ENCODE assay signal across 8 cellular contexts in the genomic region with DNA sequence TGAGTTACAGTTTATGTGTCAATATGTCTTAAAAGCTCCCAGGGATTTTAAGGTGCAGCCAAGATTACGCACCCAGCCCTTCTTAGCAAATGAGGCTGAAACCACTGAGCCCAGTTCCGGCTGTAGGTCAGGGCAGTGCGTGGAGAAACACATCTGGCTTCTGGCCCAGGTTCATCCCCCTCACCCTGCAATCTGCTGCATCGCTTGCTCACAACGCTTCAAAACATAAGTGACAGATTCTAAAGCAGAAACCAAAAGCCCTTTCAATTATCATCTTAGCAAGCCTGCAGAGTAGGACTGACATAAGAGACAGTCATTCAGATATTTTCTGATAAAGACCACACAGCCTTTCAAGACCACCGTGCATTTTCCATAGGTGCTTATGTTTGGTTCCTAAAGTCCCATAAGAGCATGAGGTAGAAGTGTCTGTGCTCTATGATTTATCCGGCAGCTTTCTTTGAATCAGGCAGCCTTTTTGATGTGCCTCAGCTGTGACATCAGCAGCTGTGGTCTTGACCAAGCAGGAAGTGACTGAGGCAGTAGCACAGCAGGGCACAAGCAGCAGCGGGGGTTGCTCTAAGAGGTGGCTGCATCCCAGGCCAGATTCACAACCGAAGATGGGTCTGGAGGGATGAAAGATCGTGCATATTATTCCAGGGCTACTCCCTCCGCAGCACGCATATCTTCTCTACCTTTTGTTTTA.
DNase-seq lines count a peak whose midpoint lies in the region; ATAC-seq and TF ChIP-seq lines count a peak whose summit lies in the region.

No MANE protein-coding gene starts in this region.

- H3K27ac ChIP-seq in HUES48 (ENCODE audit: low read depth, low read length) (peak overlapping the region; percentile 33), suprapubic skin (no peak overlapping the region)

- POLR2A ChIA-PET in activated CD4-positive, alpha-beta T cell treated with anti-CD3 and anti-CD28 coated beads for 36 hours (lab: Charles Lee) = interaction anchor here (0.7 to 1.5 kb wide), 6 partner anchors 14 to 1044 kb away, joined by 3 to 6 read pairs (median 4); no protein-coding TSS in a partner anchor

- peak; percentile 56 for ATAC-seq in GM21447 (IDR thresholded peaks at IDR 0.05; ENCODE audit: unreplicated experiment)
- peak; percentile 73 for ATAC-seq in activated CD4-positive, alpha-beta T cell treated with anti-CD3 and anti-CD28 coated beads for 36 hours
- ATAC-seq in effector memory CD8-positive, alpha-beta T cell (replicated peaks) = peak; percentile 76

- H3K27me3 Mint-ChIP-seq in activated CD4-positive, alpha-beta T cell treated with anti-CD3 and anti-CD28 coated beads for 36 hours = no peaks in the 10 kb centered on the region
- no peaks in the 10 kb centered on the region for H3K27me3 Mint-ChIP-seq in effector memory CD8-positive, alpha-beta T cell

- TF ChIP-seq EP300 in suprapubic skin (IDR thresholded peaks at IDR 0.05) = no peak

- peak overlapping the region; percentile 90 for H3K27ac Mint-ChIP-seq in activated CD4-positive, alpha-beta T cell treated with anti-CD3 and anti-CD28 coated beads for 36 hours
- peak overlapping the region; percentile 92 to 94 for H3K27ac Mint-ChIP-seq in effector memory CD8-positive, alpha-beta T cell

- H3K4me3 ChIP-seq in GM12864 (ENCODE audit: low read depth, low read length) = peak overlapping the region; percentile 29
- H3K4me3 ChIP-seq in HUES48 (ENCODE audit: low read depth, low read length) = 0 out of 2 replicates have a peak overlapping the region, but pooled peaks have one; percentile 13
- H3K4me3 ChIP-seq in suprapubic skin = no peak overlapping the region

- peak; percentile 86 for DNase-seq in GM12864 (ENCODE audit: low read depth)
- DNase-seq in activated CD4-positive, alpha-beta T cell treated with anti-CD3 and anti-CD28 coated beads for 36 hours = peak; percentile 93
- peak; percentile 55 to 61 (median 59) for DNase-seq in effector memory CD8-positive, alpha-beta T cell
- DNase-seq in stimulated activated CD4-positive, alpha-beta T cell treated with anti-CD3 and anti-CD28 coated beads, Interleukin-15, amount 100 ng/mL, for 1 hour (ENCODE audit: low read depth in 1 of 2, low spot score in 1 of 2) = peak; percentile 35 to 49
- DNase-seq in suprapubic skin (ENCODE audit: low spot score in 2 of 2) = no peak
- no peak for DNase-seq in pons (ENCODE audit: low spot score)

- H3K9me3 ChIP-seq in HUES48 (ENCODE audit: control insufficient read depth, insufficient read depth, low read length) = no peaks in the 10 kb centered on the region
- no peaks in the 10 kb centered on the region for H3K9me3 ChIP-seq in suprapubic skin

- intact Hi-C loops in activated CD4-positive, alpha-beta T cell treated with anti-CD3 and anti-CD28 coated beads for 36 hours (cut with DNase I, micrococcal nuclease) = loop anchor here (1.0 to 10.0 kb wide), 17 partner anchors 14 to 1676 kb away; partner anchors contain the start of genes ARHGAP12 (in 2 of the 2), MAP3K8 (in 1 of the 2) and ZEB1 (in 1 of the 2)

- no peak for TF ChIP-seq POLR2A in suprapubic skin (IDR thresholded peaks at IDR 0.05)

- H3K9ac ChIP-seq in HUES48 (ENCODE audit: low read depth, low read length) = no peak overlapping the region

- H3K36me3 Mint-ChIP-seq in activated CD4-positive, alpha-beta T cell treated with anti-CD3 and anti-CD28 coated beads for 36 hours (ENCODE audit: low read depth) = peaks cover 32% of the 10 kb centered on the region
- peaks cover 8% of the 10 kb centered on the region for H3K36me3 Mint-ChIP-seq in effector memory CD8-positive, alpha-beta T cell (ENCODE audit: insufficient read depth)

- H3K9me3 Mint-ChIP-seq in activated CD4-positive, alpha-beta T cell treated with anti-CD3 and anti-CD28 coated beads for 36 hours (ENCODE audit: low read depth) = no peaks in the 10 kb centered on the region
- H3K9me3 Mint-ChIP-seq in effector memory CD8-positive, alpha-beta T cell = no peaks in the 10 kb centered on the region

- H3K36me3 ChIP-seq in HUES48 (ENCODE audit: control insufficient read depth, insufficient read depth, low read length) (no peaks in the 10 kb centered on the region), suprapubic skin (no peaks in the 10 kb centered on the region)

- peak overlapping the region; percentile 86 for H3K4me3 Mint-ChIP-seq in activated CD4-positive, alpha-beta T cell treated with anti-CD3 and anti-CD28 coated beads for 36 hours
- H3K4me3 Mint-ChIP-seq in effector memory CD8-positive, alpha-beta T cell = peak overlapping the region; percentile 68 to 73

- peaks cover 87% of the 10 kb centered on the region for H3K4me1 Mint-ChIP-seq in activated CD4-positive, alpha-beta T cell treated with anti-CD3 and anti-CD28 coated beads for 36 hours
- H3K4me1 Mint-ChIP-seq in effector memory CD8-positive, alpha-beta T cell (ENCODE audit: low read depth in 2 of 2) = peaks cover 61 to 70% of the 10 kb centered on the region in 2 donors

- H3K27me3 ChIP-seq in HUES48 (ENCODE audit: control insufficient read depth, insufficient read depth, low read length) (no peaks in the 10 kb centered on the region), suprapubic skin (no peaks in the 10 kb centered on the region)

- no peak for TF ChIP-seq CTCF in GM12864 (IDR thresholded peaks at IDR 0.05; ENCODE audit: low read depth, low read length, missing control alignments)
- no peak for TF ChIP-seq CTCF in suprapubic skin (IDR thresholded peaks at IDR 0.05)

- H3K4me1 ChIP-seq in HUES48 (ENCODE audit: control insufficient read depth, insufficient read depth, low read length) (peaks cover 35% of the 10 kb centered on the region), suprapubic skin (no peaks in the 10 kb centered on the region)

- 49% methylated on average over 12 of the region's 12 CpGs for WGBS in suprapubic skin

- CTCF ChIA-PET in activated CD4-positive, alpha-beta T cell treated with anti-CD3 and anti-CD28 coated beads for 36 hours (lab: Charles Lee) = interaction anchor here (0.6 to 6.5 kb wide), 8 partner anchors 12 to 1090 kb away, joined by 3 to 62 read pairs (median 4); no protein-coding TSS in a partner anchor

Comparison
In these comparisons a context has a peak if more than half of its experiments do, and no peak if none do; other contexts are left out.
1. DNase-seq: peak in GM12864 (single experiment), activated CD4-positive, alpha-beta T cell treated with anti-CD3 and anti-CD28 coated beads for 36 hours (single experiment), effector memory CD8-positive, alpha-beta T cell (3 of 3) and stimulated activated CD4-positive, alpha-beta T cell treated with anti-CD3 and anti-CD28 coated beads, Interleukin-15, amount 100 ng/mL, for 1 hour (2 of 2); none in suprapubic skin (0 of 2) and pons (single experiment).
2. Peak in every context shown above with its lines, with median percentiles within 50 percentile points of each other: ATAC-seq.